ENCODE assay signal across 9 cellular contexts in genomic region chr22:42271191-42271813, GRCh38. TPM values are rescaled to one million over a fixed set of nuclear protein-coding genes. Genes with fewer than 3 reads are reported as not detected.
DNase-seq lines count a peak whose midpoint lies in the region; ATAC-seq, FAIRE-seq and TF ChIP-seq lines count a peak whose summit lies in the region.
"Had no signal": no experiment of that assay in that cellular context is flagged by ENCODE, and none has a peak within 500 bp of the region (broad histone marks: within the 10 kb centered on the region; RNA-seq: fewer than 3 reads in every experiment).

No MANE protein-coding gene starts in this region.

- TF ChIP-seq CTCF in Calu3 (IDR thresholded peaks at IDR 0.05; ENCODE audit: unreplicated experiment) (no peak), Panc1 (IDR thresholded peaks at IDR 0.05) (no peak), H1 (IDR thresholded peaks at IDR 0.05; ENCODE audit: control extremely low read depth in 1 of 3, insufficient read depth in 1 of 3, low read depth in 1 of 3, low read length in 3 of 3) (no peak), parathyroid adenoma (IDR thresholded peaks at IDR 0.05) (no peak)

- H3K36me3 ChIP-seq in Panc1 (ENCODE audit: control insufficient read depth, insufficient read depth, low read length) (no peaks in the 10 kb centered on the region; the same call in 1 of the 2 replicates), H1 (ENCODE audit: control insufficient read depth in 2 of 4, insufficient read depth in 4 of 4, low read length in 3 of 4) (no peaks in the 10 kb centered on the region), parathyroid adenoma (ENCODE audit: control insufficient read depth, insufficient read depth, low read length) (no peaks in the 10 kb centered on the region)

- no peak overlapping the region for H2BK15ac ChIP-seq in H1 (ENCODE audit: low read length)

- H3K9me3 ChIP-seq in Panc1 (ENCODE audit: control insufficient read depth, insufficient read depth, low read depth, low read length) (no peaks in the 10 kb centered on the region), H1 (ENCODE audit: insufficient read depth in 2 of 2, low read depth in 1 of 2, low read length in 1 of 2) (no peaks in the 10 kb centered on the region), parathyroid adenoma (ENCODE audit: control insufficient read depth, low read length) (no peaks in the 10 kb centered on the region)

- ATAC-seq in Panc1 (no peak), GM19452 (IDR thresholded peaks at IDR 0.05; ENCODE audit: unreplicated experiment) (no peak)

- no peak overlapping the region for H4K5ac ChIP-seq in H1 (ENCODE audit: insufficient read length, low read depth, low read length)

- no peaks in the 10 kb centered on the region for H3K27me3 Mint-ChIP-seq in Calu3 (ENCODE audit: unreplicated experiment)

- H3K4me1 Mint-ChIP-seq in Calu3 (ENCODE audit: low read depth, unreplicated experiment): peaks cover 9% of the 10 kb centered on the region

- no peak overlapping the region for H3K56ac ChIP-seq in H1 (replicated peaks; ENCODE audit: insufficient read length, low read depth, low read length)

- H3K4me2 ChIP-seq in H1 (ENCODE audit: insufficient read depth in 1 of 2, low read depth in 2 of 2, low read length in 2 of 2) (peak overlapping the region; percentile 65 to 81; a peak in 3 of 4 replicates), parathyroid adenoma (ENCODE audit: low read length) (peak overlapping the region; percentile 71)

- no peak overlapping the region for H2BK12ac ChIP-seq in H1 (ENCODE audit: low read depth, low read length)

- no peak overlapping the region for H3K18ac ChIP-seq in H1 (ENCODE audit: extremely low read depth, low read length)

- peak overlapping the region; percentile 97 for H3K4me3 Mint-ChIP-seq in Calu3 (ENCODE audit: low read depth, unreplicated experiment)

- no peaks in the 10 kb centered on the region for H3K9me3 Mint-ChIP-seq in Calu3 (ENCODE audit: low read depth, unreplicated experiment)

- H3K14ac ChIP-seq in H1 (ENCODE audit: insufficient read length): no peak overlapping the region

- 91% methylated on average over 20 of the region's 20 CpGs; no CpG with 5 or more reads in 1 of the 2 experiments for WGBS in H1 (ENCODE audit: extremely low coverage in 1 of 2, insufficient coverage in 1 of 2, insufficient read length in 1 of 2, insufficient replicate concordance in 2 of 2, low coverage in 1 of 2, low lambda C conversion rate in 2 of 2, missing lambda C conversion rate in 1 of 2), 2 experiments

- no peak for DNase-seq in Calu3
- DNase-seq in Panc1 (ENCODE audit: low read depth, low spot score): no peak
- DNase-seq in H1 (ENCODE audit: low read depth in 1 of 2, low spot score in 2 of 2): no peak
- no peak for DNase-seq in retina
- DNase-seq in NCI-H128 (lab: John Stamatoyannopoulos, UW; ENCODE audit: unreplicated experiment): no peak
- DNase-seq in NCI-H1105 (lab: John Stamatoyannopoulos, UW): no peak

- no peak overlapping the region for H2BK120ac ChIP-seq in H1 (replicated peaks; ENCODE audit: low read depth, low read length)

- TF ChIP-seq EP300 in H1 (IDR thresholded peaks at IDR 0.05; ENCODE audit: borderline replicate concordance in 1 of 2, low read depth in 2 of 2, low read length in 2 of 2): no peak

- peaks cover 4% of the 10 kb centered on the region; the same call in 1 of the 2 replicates for H3K23me2 ChIP-seq in H1 (ENCODE audit: low read depth, low read length)

- H3K23ac ChIP-seq in H1 (ENCODE audit: insufficient read length): no peak overlapping the region

- no peak overlapping the region for H3K4ac ChIP-seq in H1 (replicated peaks; ENCODE audit: insufficient read length, low read depth, low read length)

- H4K20me1 ChIP-seq in H1 (replicated peaks in 1 of 2; ENCODE audit: control insufficient read depth in 1 of 2, insufficient read depth in 2 of 2, low read length in 2 of 2): peaks cover 13 to 18% of the 10 kb centered on the region in 2 experiments

- POLR2A ChIA-PET in Panc1 (lab: Charles Lee): no interaction called here
- POLR2A ChIA-PET in H1 (lab: Charles Lee; ENCODE audit: partially characterized antibody): interaction anchor here (0.6 to 1.0 kb wide), 2 partner anchors 56 to 122 kb away, joined by 3 read pairs; no protein-coding TSS in a partner anchor

- BruUV-seq in Calu3 (replicated peaks; lab: Mats Ljungman, UMichigan) (TSS peak; percentile 24), Panc1 (replicated peaks; lab: Mats Ljungman, UMichigan) (TSS peak; percentile 60)

- H3K27me3 ChIP-seq in Panc1 (ENCODE audit: control insufficient read depth, insufficient read depth, low read length) (no peaks in the 10 kb centered on the region), H1 (replicated peaks in 1 of 4; ENCODE audit: control insufficient read depth in 3 of 4, extremely low read depth in 1 of 4, insufficient read depth in 3 of 4, low read length in 3 of 4) (peaks cover 0 to 8% (median 4%) of the 10 kb centered on the region in 4 experiments; a peak in 4 of 7 replicates), parathyroid adenoma (ENCODE audit: control insufficient read depth, insufficient read depth, low read length) (no peaks in the 10 kb centered on the region)

- H3K4me3 ChIP-seq in Panc1 (ENCODE audit: low read depth in 2 of 2, low read length in 2 of 2) (peak overlapping the region; percentile 53 to 72), H1 (ENCODE audit: extremely low read depth in 1 of 4, insufficient read depth in 2 of 4, low read depth in 3 of 4, low read length in 4 of 4) (peak overlapping the region in 1 of 4 experiments; percentile 55; a peak in 3 of 8 replicates), parathyroid adenoma (ENCODE audit: low read depth, low read length) (peak overlapping the region; percentile 37)

- H2AFZ ChIP-seq in H1 (ENCODE audit: low read length) (no peak overlapping the region), parathyroid adenoma (peak overlapping the region; percentile 80)

- peak overlapping the region; percentile 54 for H3K27ac ChIP-seq in Panc1 (ENCODE audit: low read length)
- H3K27ac ChIP-seq in H1 (ENCODE audit: low read depth, low read length): no peak overlapping the region
- H3K27ac ChIP-seq in parathyroid adenoma: no peak overlapping the region

- peak overlapping the region; percentile 41 for H4K8ac ChIP-seq in H1 (ENCODE audit: extremely low read depth, insufficient read depth, low read length)

- peaks cover 37% of the 10 kb centered on the region for H3K36me3 Mint-ChIP-seq in Calu3 (ENCODE audit: insufficient read depth, unreplicated experiment)

- H3K4me1 ChIP-seq in Panc1 (ENCODE audit: control insufficient read depth, insufficient read depth, low read length) (peaks cover 32% of the 10 kb centered on the region), H1 (replicated peaks in 1 of 4; ENCODE audit: control insufficient read depth in 3 of 4, insufficient read depth in 4 of 4, low read length in 3 of 4) (peaks cover 23 to 36% (median 24%) of the 10 kb centered on the region in 4 experiments), parathyroid adenoma (no peaks in the 10 kb centered on the region)

- peaks cover 16 to 31% of the 10 kb centered on the region in 2 experiments for H3K79me2 ChIP-seq in H1 (ENCODE audit: control insufficient read depth in 1 of 2, insufficient read depth in 2 of 2, low read length in 2 of 2)
- peaks cover 10% of the 10 kb centered on the region for H3K79me2 ChIP-seq in parathyroid adenoma

- intact Hi-C loops in Calu3 (cut with micrococcal nuclease; ENCODE audit: unreplicated experiment) (no loop called here), Panc1 (cut with micrococcal nuclease; ENCODE audit: unreplicated experiment) (loop anchor here (10.0 kb wide), 1 partner anchor 163 kb away; the partner anchor contains the start of gene NFAM1)

- TF ChIP-seq POLR2A in H1 (IDR thresholded peaks at IDR 0.05; ENCODE audit: control extremely low read depth in 1 of 2, low read depth in 2 of 2, low read length in 2 of 2): no peak

- H2BK20ac ChIP-seq in H1 (ENCODE audit: low read length): no peak overlapping the region

- no peak for TF ChIP-seq RAD21 in H1 (IDR thresholded peaks at IDR 0.05 in 1 of 2, conservative IDR thresholded peaks at IDR 0.05 in 1 of 2; ENCODE audit: low read depth in 2 of 2, low read length in 2 of 2)

- no peak for FAIRE-seq in H1 (lab: Jason Lieb, UNC)
- FAIRE-seq: colon had no signal

- no peak overlapping the region for H3K27ac Mint-ChIP-seq in Calu3 (ENCODE audit: unreplicated experiment)

- H3K79me1 ChIP-seq in H1 (ENCODE audit: low read depth, low read length): peaks cover 5% of the 10 kb centered on the region; the same call in 1 of the 2 replicates

- CTCF ChIA-PET in Calu3 (lab: Charles Lee) (interaction anchor here (1.3 kb wide), 1 partner anchor 14 kb away, joined by 4 read pairs; no protein-coding TSS in a partner anchor), Panc1 (lab: Charles Lee) (no interaction called here), H1 (lab: Charles Lee; ENCODE audit: partially characterized antibody) (interaction anchor here (1.4 to 3.0 kb wide), 3 partner anchors 11 to 173 kb away, joined by 4 to 12 read pairs (median 5); no protein-coding TSS in a partner anchor)

- no peak overlapping the region for H2BK5ac ChIP-seq in H1 (ENCODE audit: low read depth, low read length)

- H4K91ac ChIP-seq in H1 (replicated peaks; ENCODE audit: insufficient read length, low read length): no peak overlapping the region

- in situ Hi-C loops in Panc1 (cut with HindIII; ENCODE audit: low pct_unique_long_range_greater_than_20kb, low sequenced_read_pairs): no loop called here

- H3K9ac ChIP-seq in H1 (replicated peaks in 1 of 4; ENCODE audit: extremely low read depth in 1 of 4, low read depth in 3 of 4, low read length in 3 of 4): no peak overlapping the region
- no peak overlapping the region for H3K9ac ChIP-seq in parathyroid adenoma

- no peak overlapping the region for H2AK5ac ChIP-seq in H1 (ENCODE audit: low read depth, low read length)

TF ChIP-seq in H1, 55 proteins besides CTCF, POLR2A, EP300 and RAD21 (continues in another document):
- no peak for TF ChIP-seq POLR2AphosphoS5 (IDR thresholded peaks at IDR 0.05; ENCODE audit: low read depth, low read length)
- TF ChIP-seq BCL11A (IDR thresholded peaks at IDR 0.05; ENCODE audit: low read depth in 2 of 2, low read length in 2 of 2): no peak
- no peak for TF ChIP-seq BRCA1 (IDR thresholded peaks at IDR 0.05; ENCODE audit: low read depth, low read length)
- TF ChIP-seq CHD1 (IDR thresholded peaks at IDR 0.05; ENCODE audit: low read depth, low read length): no peak
- TF ChIP-seq CBX5 (IDR thresholded peaks at IDR 0.05; ENCODE audit: low read depth, low read length): no peak

RNA-seq across cellular contexts. Expression of gene TCF20, which starts 0.8 kb away (rescaled TPM):
- total RNA-seq in Calu3 (2022) (87.2 and 96.0 TPM in 2 replicates), Panc1 (2021; ENCODE audit: unreplicated experiment) (79.8 TPM)
- polyA plus RNA-seq in Panc1 (2012; ENCODE audit: insufficient read length): 30.0 TPM
- total RNA-seq in H1 (2021; fragmentation: NEBNext Ultra II Directional; extraction: Animal tissue kit (Norgen Biotek cat#: 25700)): 79.8 and 80.4 TPM in 2 replicates
- polyA plus RNA-seq in H1 (2011; rRNA removed): 22.0 and 23.3 TPM in 2 replicates
- polyA plus RNA-seq in H1 (2011; cell fraction: cytosol; rRNA removed): 30.3 TPM
- 38.0 TPM for polyA plus RNA-seq in H1 (2011; cell fraction: nucleus; rRNA removed)
- polyA plus RNA-seq in H1 (2012, experiment 1 of 2): 32.2 to 35.2 TPM (median 33.5 TPM) in 4 replicates
- 6.0 TPM for polyA plus RNA-seq in H1 (2012, experiment 2 of 2)
- 23.5 TPM for polyA plus RNA-seq in H1 (2013, experiment 1 of 2)
- 22.7 TPM for polyA plus RNA-seq in H1 (2013, experiment 2 of 2)
- 101 TPM in 2 replicates for polyA minus RNA-seq in H1 (2011; rRNA and poly(A)+ RNA removed)
- polyA minus RNA-seq in H1 (2011; cell fraction: cytosol; rRNA and poly(A)+ RNA removed): 35.6 TPM
- 74.0 TPM for polyA minus RNA-seq in H1 (2011; cell fraction: nucleus; rRNA and poly(A)+ RNA removed)
